In the genomic region with DNA sequence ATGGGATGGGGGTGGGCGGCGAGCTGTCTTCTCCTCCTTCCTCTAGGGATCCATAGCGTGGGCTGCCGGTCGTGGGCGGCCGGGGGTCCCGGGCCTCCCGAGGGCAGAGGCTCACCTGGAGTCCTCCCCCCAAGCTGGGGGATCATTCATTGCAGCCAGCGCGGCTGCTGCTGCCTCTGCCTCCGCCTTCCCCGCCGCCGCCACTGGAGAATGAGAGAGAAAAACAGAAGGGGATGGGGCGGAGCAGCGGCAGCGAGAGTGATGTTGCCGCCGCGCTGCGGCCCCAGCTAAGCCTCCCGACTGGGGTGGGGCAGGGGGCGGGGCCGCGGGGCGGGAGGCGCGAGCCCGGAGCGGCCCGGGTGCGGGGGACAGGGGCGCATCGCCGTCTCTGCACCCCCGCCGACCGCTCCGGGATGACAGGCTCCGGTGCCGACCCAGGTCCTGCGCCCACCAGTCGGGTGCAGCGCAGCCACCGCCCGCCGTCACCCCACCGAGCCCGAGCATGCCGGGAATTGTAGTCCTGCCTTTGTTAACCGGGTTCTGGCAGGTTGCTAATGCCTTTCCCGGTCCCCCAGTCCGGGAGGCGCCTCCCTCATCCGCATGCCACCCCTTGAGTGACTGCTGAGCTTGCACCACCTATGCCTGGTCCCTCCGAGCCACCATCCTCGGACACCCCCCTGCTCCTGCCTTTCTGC, we compare ENCODE assay signal across 8 cellular contexts. TPM values are rescaled to one million over a fixed set of nuclear protein-coding genes. Genes with fewer than 3 reads are reported as not detected.
DNase-seq lines count a peak whose midpoint lies in the region; ATAC-seq, FAIRE-seq and TF ChIP-seq lines count a peak whose summit lies in the region.

A gene (minus strand): TSS at position 225 of the 695 bp plus-strand sequence. CDS start 580 bp downstream, outside the sequence.

- peak within 1 kb of the TSS; percentile 62 for H3K27ac ChIP-seq in naive thymus-derived CD4-positive, alpha-beta T cell (ENCODE audit: low read depth, low read length)

- DNase-seq in C1 segment of cervical spinal cord (lab: John Stamatoyannopoulos, UW) (peak in 13 of 14 donors; percentile 24 to 85 (median 71)), RCC 7860 (ENCODE audit: low spot score) (peak; percentile 39), fibroblast of mammary gland (ENCODE audit: low read depth) (peak; percentile 58)
- peak; percentile 47 to 54 for DNase-seq in activated T-helper 1 cell treated with anti-CD3 and anti-CD28 coated beads, Interleukin-2, amount 50 U/mL, for 16 hours (ENCODE audit: low read depth in 1 of 2, low spot score in 1 of 2)
- peak; percentile 59 to 76 (median 73) for DNase-seq in naive thymus-derived CD4-positive, alpha-beta T cell

- H3K27me3 ChIP-seq in naive thymus-derived CD4-positive, alpha-beta T cell (ENCODE audit: control insufficient read depth in 2 of 2, insufficient read depth in 2 of 2, low read length in 2 of 2) = no peaks in the 10 kb centered on the region

- no peak for TF ChIP-seq EP300 in Ishikawa (IDR thresholded peaks at IDR 0.05; ENCODE audit: borderline replicate concordance)

- intact Hi-C loops in naive thymus-derived CD4-positive, alpha-beta T cell (cut with micrococcal nuclease) = loop anchor here (1.0 to 5.0 kb wide), 7 partner anchors 31 to 365 kb away; a partner anchor contains a TSS

- H3K9me3 ChIP-seq in naive thymus-derived CD4-positive, alpha-beta T cell (ENCODE audit: control insufficient read depth in 2 of 3, low read length in 3 of 3) = no peaks in the 10 kb centered on the region

- H3K36me3 ChIP-seq in naive thymus-derived CD4-positive, alpha-beta T cell (ENCODE audit: control insufficient read depth in 2 of 3, insufficient read depth in 3 of 3, low read length in 3 of 3) = no peaks in the 10 kb centered on the region

- peak within 1 kb of the TSS; percentile 28 to 89 (median 81) for H3K27ac Mint-ChIP-seq in naive thymus-derived CD4-positive, alpha-beta T cell
- peak within 1 kb of the TSS; percentile 58 for H3K27ac Mint-ChIP-seq in stimulated activated memory B cell treated with anti-CD40 and anti-IgM and Interleukin-4, amounts not matched to agents 10 μg/mL and 1 μg/mL and 100 μg/mL, for 72 hours

- POLR2A ChIA-PET in naive thymus-derived CD4-positive, alpha-beta T cell (lab: Charles Lee) = interaction anchor here (1.0 to 1.4 kb wide), 3 partner anchors 9 to 104 kb away, joined by 3 to 6 read pairs (median 5); a partner anchor contains a TSS

- no peak for TF ChIP-seq CTCF in fibroblast of mammary gland (conservative IDR thresholded peaks at IDR 0.05; ENCODE audit: control insufficient read depth, insufficient read depth, low read depth, low read length)

- H3K4me3 Mint-ChIP-seq in naive thymus-derived CD4-positive, alpha-beta T cell = peak within 1 kb of the TSS; percentile 83 to 94 (median 87)
- H3K4me3 Mint-ChIP-seq in stimulated activated memory B cell treated with anti-CD40 and anti-IgM and Interleukin-4, amounts not matched to agents 10 μg/mL and 1 μg/mL and 100 μg/mL, for 72 hours = peak within 1 kb of the TSS; percentile 86

- CTCF ChIA-PET in naive thymus-derived CD4-positive, alpha-beta T cell (lab: Charles Lee) = no interaction called here

- no peaks in the 10 kb centered on the region for H3K27me3 Mint-ChIP-seq in naive thymus-derived CD4-positive, alpha-beta T cell
- H3K27me3 Mint-ChIP-seq in stimulated activated memory B cell treated with anti-CD40 and anti-IgM and Interleukin-4, amounts not matched to agents 10 μg/mL and 1 μg/mL and 100 μg/mL, for 72 hours = no peaks in the 10 kb centered on the region

- FAIRE-seq in RCC 7860 (lab: Jason Lieb, UNC) = no peak

- peaks cover 0 to 5% of the 10 kb centered on the region in 2 donors for H3K4me1 ChIP-seq in naive thymus-derived CD4-positive, alpha-beta T cell (ENCODE audit: control insufficient read depth in 2 of 2, insufficient read depth in 2 of 2, low read length in 2 of 2)

- H3K36me3 Mint-ChIP-seq in naive thymus-derived CD4-positive, alpha-beta T cell = no peaks in the 10 kb centered on the region
- no peaks in the 10 kb centered on the region for H3K36me3 Mint-ChIP-seq in stimulated activated memory B cell treated with anti-CD40 and anti-IgM and Interleukin-4, amounts not matched to agents 10 μg/mL and 1 μg/mL and 100 μg/mL, for 72 hours

- H3K4me3 ChIP-seq in fibroblast of mammary gland (ENCODE audit: control insufficient read depth, low read depth, low read length) = peak within 1 kb of the TSS; percentile 76
- H3K4me3 ChIP-seq in naive thymus-derived CD4-positive, alpha-beta T cell (ENCODE audit: low read length) = peak within 1 kb of the TSS; percentile 64

- no peaks in the 10 kb centered on the region for H3K9me3 Mint-ChIP-seq in naive thymus-derived CD4-positive, alpha-beta T cell
- no peaks in the 10 kb centered on the region for H3K9me3 Mint-ChIP-seq in stimulated activated memory B cell treated with anti-CD40 and anti-IgM and Interleukin-4, amounts not matched to agents 10 μg/mL and 1 μg/mL and 100 μg/mL, for 72 hours

- no peak for TF ChIP-seq RAD21 in Ishikawa (IDR thresholded peaks at IDR 0.05; ENCODE audit: low read depth)

- ATAC-seq in GM19467 (IDR thresholded peaks at IDR 0.05; ENCODE audit: unreplicated experiment) = peak; percentile 55
- ATAC-seq in naive thymus-derived CD4-positive, alpha-beta T cell = peak; percentile 93
- peak; percentile 89 for ATAC-seq in stimulated activated memory B cell treated with anti-CD40 and anti-IgM and Interleukin-4, amounts not matched to agents 10 μg/mL and 1 μg/mL and 100 μg/mL, for 72 hours

- peaks cover 12 to 24% (median 16%) of the 10 kb centered on the region in 7 donors for H3K4me1 Mint-ChIP-seq in naive thymus-derived CD4-positive, alpha-beta T cell
- H3K4me1 Mint-ChIP-seq in stimulated activated memory B cell treated with anti-CD40 and anti-IgM and Interleukin-4, amounts not matched to agents 10 μg/mL and 1 μg/mL and 100 μg/mL, for 72 hours = peaks cover 15% of the 10 kb centered on the region

TF ChIP-seq in Ishikawa, 13 proteins besides CTCF, POLR2A, EP300 and RAD21:
- peak; percentile 46; the same call in 1 of the 2 replicates for TF ChIP-seq TAF1 (IDR thresholded peaks at IDR 0.05; ENCODE audit: low read depth)
- TF ChIP-seq ZBTB7A (IDR thresholded peaks at IDR 0.05; ENCODE audit: low read depth) = 0 out of 2 replicates have a peak, but pooled peaks have one; percentile 18
- TF ChIP-seq TEAD4 (IDR thresholded peaks at IDR 0.05) = no peak
- no peak for TF ChIP-seq TCF12 (IDR thresholded peaks at IDR 0.05; ENCODE audit: low read depth)
- TF ChIP-seq YY1 (IDR thresholded peaks at IDR 0.05; ENCODE audit: low read depth) = peak; percentile 49; the same call in 1 of the 2 replicates
- TF ChIP-seq CREB1 (IDR thresholded peaks at IDR 0.05; ENCODE audit: low read depth) = no peak
- TF ChIP-seq, protein P1, sequence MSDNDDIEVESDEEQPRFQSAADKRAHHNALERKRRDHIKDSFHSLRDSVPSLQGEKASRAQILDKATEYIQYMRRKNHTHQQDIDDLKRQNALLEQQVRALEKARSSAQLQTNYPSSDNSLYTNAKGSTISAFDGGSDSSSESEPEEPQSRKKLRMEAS (IDR thresholded peaks at IDR 0.05) = 0 out of 2 replicates have a peak, but pooled peaks have one; percentile 20
- TF ChIP-seq NFIC (IDR thresholded peaks at IDR 0.05) = no peak

RNA-seq across cellular contexts. Expression of the gene that starts here (rescaled TPM):
- 1 to 10 TPM; 2.9 to 6.3 (median 5.7) TPM for total RNA-seq in naive thymus-derived CD4-positive, alpha-beta T cell
- polyA plus RNA-seq in naive thymus-derived CD4-positive, alpha-beta T cell = 1 to 10 TPM in 1 of 2 donors, under 1 TPM in 1; 0.54 to 1.7 TPM

Comparison
In these comparisons a context has a peak if more than half of its experiments do, and no peak if none do; other contexts are left out.
1. Peak in every context shown above with its lines: DNase-seq, ATAC-seq, H3K4me3 ChIP-seq and H3K27ac ChIP-seq.